In genomic region chr20:50188879-50189680, GRCh38 we compare ENCODE assay signal across 10 cellular contexts. TPM values are rescaled to one million over a fixed set of nuclear protein-coding genes. Genes with fewer than 3 reads are reported as not detected.
DNase-seq lines count a peak whose midpoint lies in the region; ATAC-seq and TF ChIP-seq lines count a peak whose summit lies in the region.
"Had no signal": no experiment of that assay in that cellular context is flagged by ENCODE, and none has a peak within 500 bp of the region (broad histone marks: within the 10 kb centered on the region; RNA-seq: fewer than 3 reads in every experiment).

No MANE protein-coding gene starts in this region.

- intact Hi-C loops in breast epithelium (cut with DNase I; ENCODE audit: low total_unique reads): loop anchor here (5.0 kb wide), 1 partner anchor 388 kb away; no protein-coding TSS in a partner anchor
- intact Hi-C loops in MCF 10A (cut with micrococcal nuclease): loop anchor here (5.0 kb wide), 1 partner anchor 553 kb away; no protein-coding TSS in a partner anchor
- intact Hi-C loops in upper lobe of right lung (cut with DNase I): loop anchor here (2.0 kb wide), 1 partner anchor 274 kb away; no protein-coding TSS in a partner anchor

- CTCF ChIA-PET in MCF 10A (lab: Yijun Ruan, JAX): interaction anchor here (0.6 to 12.7 kb wide), 14 partner anchors 10 to 601 kb away, joined by 3 to 295 read pairs (median 4); no protein-coding TSS in a partner anchor

- H3K27me3 Mint-ChIP-seq in MCF 10A (ENCODE audit: insufficient read depth, unreplicated experiment) (no peaks in the 10 kb centered on the region), mesothelial cell of epicardium (ENCODE audit: low read depth) (no peaks in the 10 kb centered on the region)
- H3K27me3 Mint-ChIP-seq in activated naive CD8-positive, alpha-beta T cell treated with anti-CD3 and anti-CD28 coated beads, Interleukin-2, amount 50 U/mL, for 24 hours: peaks cover 17% of the 10 kb centered on the region

- DNase-seq in breast epithelium (ENCODE audit: low spot score in 2 of 2) (no peak), MCF 10A (ENCODE audit: unreplicated experiment) (no peak), mesothelial cell of epicardium (ENCODE audit: low spot score in 2 of 2, unreplicated experiment in 2 of 2) (no peak), upper lobe of right lung (peak; percentile 81), MG63 (no peak)
- no peak for DNase-seq in activated naive CD8-positive, alpha-beta T cell treated with anti-CD3 and anti-CD28 coated beads, Interleukin-2, amount 50 U/mL, for 24 hours
- DNase-seq: NCI-H2081 treated with DMSO at 0.1 percent for 48 hours had no signal

- TF ChIP-seq POLR2A in breast epithelium (IDR thresholded peaks at IDR 0.05): no peak

- no peak for TF ChIP-seq CTCF in breast epithelium (IDR thresholded peaks at IDR 0.05)
- no peak for TF ChIP-seq CTCF in MCF 10A (IDR thresholded peaks at IDR 0.05; ENCODE audit: unreplicated experiment)
- TF ChIP-seq CTCF in mesothelial cell of epicardium (IDR thresholded peaks at IDR 0.05; ENCODE audit: unreplicated experiment): no peak
- TF ChIP-seq CTCF in upper lobe of right lung (IDR thresholded peaks at IDR 0.05): no peak

- H3K9me3 Mint-ChIP-seq in MCF 10A (ENCODE audit: unreplicated experiment) (no peaks in the 10 kb centered on the region), mesothelial cell of epicardium (peaks cover 3% of the 10 kb centered on the region)
- H3K9me3 Mint-ChIP-seq in activated naive CD8-positive, alpha-beta T cell treated with anti-CD3 and anti-CD28 coated beads, Interleukin-2, amount 50 U/mL, for 24 hours: no peaks in the 10 kb centered on the region

- H3K4me3 ChIP-seq in breast epithelium (no peak overlapping the region), upper lobe of right lung (no peak overlapping the region), MG63 (no peak overlapping the region)
- H3K4me3 ChIP-seq: body of pancreas had no signal

- H3K4me1 ChIP-seq in breast epithelium: no peaks in the 10 kb centered on the region
- peaks cover 25% of the 10 kb centered on the region for H3K4me1 ChIP-seq in upper lobe of right lung

- H3K4me1 Mint-ChIP-seq in MCF 10A (ENCODE audit: insufficient read depth, unreplicated experiment): peaks cover 31% of the 10 kb centered on the region
- peaks cover 17% of the 10 kb centered on the region for H3K4me1 Mint-ChIP-seq in activated naive CD8-positive, alpha-beta T cell treated with anti-CD3 and anti-CD28 coated beads, Interleukin-2, amount 50 U/mL, for 24 hours
- H3K4me1 Mint-ChIP-seq in mesothelial cell of epicardium: peaks cover 20% of the 10 kb centered on the region

- H3K27me3 ChIP-seq in breast epithelium: no peaks in the 10 kb centered on the region
- H3K27me3 ChIP-seq in upper lobe of right lung: no peaks in the 10 kb centered on the region
- no peaks in the 10 kb centered on the region for H3K27me3 ChIP-seq in MG63
- H3K27me3 ChIP-seq: body of pancreas had no signal

- POLR2A ChIA-PET in MCF 10A (lab: Yijun Ruan, JAX): interaction anchor here (0.8 to 3.3 kb wide), 16 partner anchors 12 to 373 kb away, joined by 3 to 64 read pairs (median 4); no protein-coding TSS in a partner anchor

- H3K9me3 ChIP-seq in breast epithelium: no peaks in the 10 kb centered on the region
- no peaks in the 10 kb centered on the region for H3K9me3 ChIP-seq in upper lobe of right lung
- H3K9me3 ChIP-seq in MG63: no peaks in the 10 kb centered on the region
- H3K9me3 ChIP-seq: body of pancreas had no signal

- no peak overlapping the region for H3K27ac Mint-ChIP-seq in MCF 10A (ENCODE audit: low read depth, unreplicated experiment)
- H3K27ac Mint-ChIP-seq in activated naive CD8-positive, alpha-beta T cell treated with anti-CD3 and anti-CD28 coated beads, Interleukin-2, amount 50 U/mL, for 24 hours: peak overlapping the region; percentile 28
- peak overlapping the region; percentile 43 for H3K27ac Mint-ChIP-seq in mesothelial cell of epicardium

- H3K4me3 Mint-ChIP-seq in MCF 10A (ENCODE audit: unreplicated experiment): no peak overlapping the region
- H3K4me3 Mint-ChIP-seq in activated naive CD8-positive, alpha-beta T cell treated with anti-CD3 and anti-CD28 coated beads, Interleukin-2, amount 50 U/mL, for 24 hours: peak overlapping the region; percentile 36
- H3K4me3 Mint-ChIP-seq in mesothelial cell of epicardium: peak overlapping the region; percentile 24

- H3K36me3 Mint-ChIP-seq in MCF 10A (ENCODE audit: insufficient read depth, unreplicated experiment) (peaks cover 27% of the 10 kb centered on the region), mesothelial cell of epicardium (no peaks in the 10 kb centered on the region)
- H3K36me3 Mint-ChIP-seq in activated naive CD8-positive, alpha-beta T cell treated with anti-CD3 and anti-CD28 coated beads, Interleukin-2, amount 50 U/mL, for 24 hours (ENCODE audit: low read depth): peaks cover 10% of the 10 kb centered on the region

- no peak for ATAC-seq in activated naive CD8-positive, alpha-beta T cell treated with anti-CD3 and anti-CD28 coated beads, Interleukin-2, amount 50 U/mL, for 24 hours
- ATAC-seq in upper lobe of right lung (peak; percentile 7), GM19397 (IDR thresholded peaks at IDR 0.05; ENCODE audit: unreplicated experiment) (no peak), GM19455 (IDR thresholded peaks at IDR 0.05; ENCODE audit: unreplicated experiment) (no peak)
- ATAC-seq: body of pancreas had no signal

- H3K36me3 ChIP-seq in breast epithelium: no peaks in the 10 kb centered on the region
- H3K36me3 ChIP-seq in upper lobe of right lung: peaks cover 15% of the 10 kb centered on the region
- peaks cover 22% of the 10 kb centered on the region for H3K36me3 ChIP-seq in MG63

- H3K27ac ChIP-seq in breast epithelium (peak overlapping the region; percentile 99 to 100), upper lobe of right lung (peak overlapping the region; percentile 99)

- no TSS peak for BruUV-seq in MCF 10A (replicated peaks; lab: Mats Ljungman, UMichigan)

RNA-seq across cellular contexts. Expression of gene CEBPB, which starts 1.6 kb away (rescaled TPM):
- total RNA-seq in breast epithelium (100 to 1,000 TPM; 137 to 177 (median 149) TPM), MCF 10A (2022) (221 and 226 TPM in 2 replicates), mesothelial cell of epicardium (23.1 to 26.0 TPM (median 25.6 TPM) in 3 replicates), upper lobe of right lung (271 TPM)
- 22.5 and 46.5 TPM in 2 replicates for total RNA-seq in MG63 (2014; rRNA removed; shearing (Covaris generic); ENCODE audit: low replicate concordance)

RNA-seq across cellular contexts. Expression of gene PEDS1, which starts 35.6 kb away (rescaled TPM):
- total RNA-seq in breast epithelium (10 to 100 TPM; 12.9 to 29.4 (median 18.0) TPM), MCF 10A (2022) (26.0 and 30.5 TPM in 2 replicates), mesothelial cell of epicardium (30.3 to 32.3 TPM (median 30.3 TPM) in 3 replicates), upper lobe of right lung (31.3 TPM)
- 18.2 and 31.6 TPM in 2 replicates for total RNA-seq in MG63 (2014; rRNA removed; shearing (Covaris generic); ENCODE audit: low replicate concordance)
